1 cellular context compared by ENCODE assay signal in the genomic region with DNA sequence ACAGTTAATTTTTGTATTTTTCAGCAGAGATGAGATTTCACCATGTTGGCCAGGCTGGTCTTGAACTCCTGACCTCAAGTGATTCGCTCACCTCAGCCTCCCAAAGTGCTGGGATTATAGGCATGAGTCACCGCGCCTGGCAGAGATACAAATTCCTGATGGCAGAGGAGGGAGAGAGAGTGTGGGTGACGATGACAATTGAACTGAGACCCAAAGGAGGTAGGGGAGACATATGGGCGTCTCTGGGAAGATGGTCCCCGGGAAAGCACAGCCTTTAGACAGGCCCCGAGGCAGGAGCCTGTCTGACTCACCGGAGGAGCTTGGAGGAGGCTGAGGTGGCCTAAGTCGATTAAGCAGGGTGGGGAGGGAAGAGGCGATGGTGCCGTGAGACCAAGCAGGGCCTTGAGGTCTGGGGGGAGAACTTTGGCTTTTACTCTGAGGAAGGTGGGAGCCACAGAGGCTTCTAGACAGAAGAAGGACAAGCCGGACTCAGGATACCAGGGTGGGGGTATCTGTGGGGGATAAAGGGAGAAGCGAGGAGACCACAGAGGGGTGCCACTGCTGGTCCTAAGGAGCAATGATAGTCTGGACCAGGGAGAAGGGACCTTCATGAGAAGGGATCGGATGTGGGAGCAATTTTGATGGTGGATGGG.
TF ChIP-seq lines count a peak whose summit lies in the region.

No MANE protein-coding gene starts in this region.

TF ChIP-seq in SK-N-SH, 30 proteins besides CTCF, POLR2A, EP300 and RAD21:
- TF ChIP-seq FOXJ3 (CRISPR knock-in tag; IDR thresholded peaks at IDR 0.05) (no peak), SMC3 (IDR thresholded peaks at IDR 0.05; ENCODE audit: low read depth, low read length) (no peak), REST (IDR thresholded peaks at IDR 0.05; ENCODE audit: low read depth, low read length) (no peak), FOSL2 (IDR thresholded peaks at IDR 0.05; ENCODE audit: borderline replicate concordance, low read depth) (peak; percentile 70), JUND (IDR thresholded peaks at IDR 0.05) (peak; percentile 29), NFIC (IDR thresholded peaks at IDR 0.05; ENCODE audit: borderline replicate concordance) (peak; percentile 53), RCOR1 (IDR thresholded peaks at IDR 0.05; ENCODE audit: low read length) (no peak), RXRA (IDR thresholded peaks at IDR 0.05; ENCODE audit: borderline replicate concordance, low read depth) (peak; percentile 47; the same call in 1 of the 2 replicates), YY1 (IDR thresholded peaks at IDR 0.05; ENCODE audit: low read depth) (no peak)
- TF ChIP-seq, protein P1, sequence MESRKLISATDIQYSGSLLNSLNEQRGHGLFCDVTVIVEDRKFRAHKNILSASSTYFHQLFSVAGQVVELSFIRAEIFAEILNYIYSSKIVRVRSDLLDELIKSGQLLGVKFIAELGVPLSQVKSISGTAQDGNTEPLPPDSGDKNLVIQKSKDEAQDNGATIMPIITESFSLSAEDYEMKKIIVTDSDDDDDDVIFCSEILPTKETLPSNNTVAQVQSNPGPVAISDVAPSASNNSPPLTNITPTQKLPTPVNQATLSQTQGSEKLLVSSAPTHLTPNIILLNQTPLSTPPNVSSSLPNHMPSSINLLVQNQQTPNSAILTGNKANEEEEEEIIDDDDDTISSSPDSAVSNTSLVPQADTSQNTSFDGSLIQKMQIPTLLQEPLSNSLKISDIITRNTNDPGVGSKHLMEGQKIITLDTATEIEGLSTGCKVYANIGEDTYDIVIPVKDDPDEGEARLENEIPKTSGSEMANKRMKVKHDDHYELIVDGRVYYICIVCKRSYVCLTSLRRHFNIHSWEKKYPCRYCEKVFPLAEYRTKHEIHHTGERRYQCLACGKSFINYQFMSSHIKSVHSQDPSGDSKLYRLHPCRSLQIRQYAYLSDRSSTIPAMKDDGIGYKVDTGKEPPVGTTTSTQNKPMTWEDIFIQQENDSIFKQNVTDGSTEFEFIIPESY (IDR thresholded peaks at IDR 0.05; ENCODE audit: borderline replicate concordance, low read depth): no peak
